In genomic region chr5:11683666-11684065, GRCh38 we compare ENCODE assay signal across 1 cellular context.
TF ChIP-seq lines count a peak whose summit lies in the region.

No MANE protein-coding gene starts in this region.

TF ChIP-seq in HepG2, 621 proteins besides CTCF, POLR2A, EP300 and RAD21 (continued from another document):
- TF ChIP-seq HMGXB3 (CRISPR knock-in tag; IDR thresholded peaks at IDR 0.05; ENCODE audit: borderline replicate concordance): no peak
- TF ChIP-seq PCBP2 (optimal IDR thresholded peaks at IDR 0.05; ENCODE audit: low read depth, low read length, poor library complexity, severe bottlenecking): no peak
- TF ChIP-seq IKZF4 (CRISPR knock-in tag; IDR thresholded peaks at IDR 0.05; ENCODE audit: borderline replicate concordance, low read depth, not compliant biosample characterization): no peak
- no peak for TF ChIP-seq ZNF891 (CRISPR knock-in tag; IDR thresholded peaks at IDR 0.05)
- TF ChIP-seq ZNF652 (CRISPR knock-in tag; IDR thresholded peaks at IDR 0.05; ENCODE audit: borderline replicate concordance, low read depth): no peak
- no peak for TF ChIP-seq MED13 (CRISPR knock-in tag; IDR thresholded peaks at IDR 0.05)
